10 cellular contexts compared by ENCODE assay signal in the genomic region with DNA sequence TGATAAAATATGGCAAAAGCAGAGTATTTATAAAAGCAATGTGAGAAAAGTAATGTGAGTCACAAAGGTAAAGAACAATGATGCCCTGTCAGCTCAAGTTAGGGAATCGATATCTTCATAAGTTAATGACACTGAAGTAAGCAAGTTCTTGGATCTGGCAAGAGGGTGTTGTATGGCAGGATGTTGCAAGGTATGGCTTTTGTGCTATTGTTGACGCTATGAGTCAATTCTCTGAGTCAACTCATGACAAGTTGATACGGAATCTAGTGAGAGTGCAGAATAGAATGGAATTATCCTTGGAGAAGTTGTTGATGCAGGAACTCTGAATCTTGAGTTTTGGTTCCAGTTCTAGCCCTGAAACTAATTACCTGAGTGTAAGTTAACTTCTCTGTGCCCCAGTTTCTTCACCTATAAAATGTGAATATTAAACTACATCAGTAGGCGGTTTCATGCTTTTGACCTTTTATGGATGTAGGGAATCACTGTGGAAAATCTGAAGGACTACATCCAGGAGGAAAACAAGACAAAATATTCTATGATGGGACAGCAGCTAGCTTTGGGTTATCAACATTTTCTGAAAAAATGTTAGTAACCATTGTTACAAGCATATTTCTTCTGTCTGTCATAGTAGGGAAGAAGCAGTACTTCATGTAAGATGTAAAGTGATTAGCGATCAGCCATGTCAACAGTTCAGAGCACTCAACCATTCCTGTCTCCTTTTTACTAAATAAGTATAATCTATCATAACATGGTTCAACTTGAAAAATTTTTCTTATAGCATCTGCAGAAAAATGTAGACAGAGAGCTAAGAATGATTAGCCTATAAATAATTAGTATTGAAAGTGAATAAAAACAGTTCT.
DNase-seq lines count a peak whose midpoint lies in the region; ATAC-seq, FAIRE-seq and TF ChIP-seq lines count a peak whose summit lies in the region.
"Had no signal": no experiment of that assay in that cellular context is flagged by ENCODE, and none has a peak within 500 bp of the region (broad histone marks: within the 10 kb centered on the region; RNA-seq: fewer than 3 reads in every experiment).

No MANE protein-coding gene starts in this region.

- DNase-seq in AG08396 (ENCODE audit: low spot score) (peak; percentile 56), HT-29 (ENCODE audit: low spot score) (peak; percentile 83), astrocyte (ENCODE audit: low read depth) (peak; percentile 99), islet precursor cell (peak; percentile 53), GM19238 (ENCODE audit: insufficient read length, low spot score) (no peak), NOMO-1 treated with DMSO at 0.1 percent for 48 hours (lab: John Stamatoyannopoulos, UW; ENCODE audit: unreplicated experiment) (no peak), H9 (no peak)
- DNase-seq: effector CD8-positive, alpha-beta T cell had no signal

- no peak overlapping the region for H2BK12ac ChIP-seq in H9 (ENCODE audit: insufficient read length, low read depth, low read length)

- no peak overlapping the region for H2AK5ac ChIP-seq in H9 (ENCODE audit: insufficient read length, low read length)

- H3K36me3 ChIP-seq in astrocyte (ENCODE audit: insufficient read depth, low read length), result no peaks in the 10 kb centered on the region

- WGBS in H9 (ENCODE audit: extremely low coverage, insufficient read length, low lambda C conversion rate), result no CpG with 5 or more reads among the region's 5 CpGs

- no peaks in the 10 kb centered on the region for H3K36me3 Mint-ChIP-seq in astrocyte (ENCODE audit: low read depth, unreplicated experiment)
- no peaks in the 10 kb centered on the region for H3K36me3 Mint-ChIP-seq in H9 (ENCODE audit: insufficient read depth in 1 of 3, low read depth in 3 of 3)

- H3K9ac ChIP-seq in astrocyte (ENCODE audit: low read length) (peak overlapping the region; percentile 52), H9 (ENCODE audit: extremely low read depth, insufficient read length, low read length) (no peak overlapping the region)

- TF ChIP-seq CTCF in astrocyte (IDR thresholded peaks at IDR 0.05; ENCODE audit: insufficient read depth, low read depth, low read length) (no peak), H9 (conservative IDR thresholded peaks at IDR 0.05) (no peak)

- H3K9me3 Mint-ChIP-seq in astrocyte (ENCODE audit: unreplicated experiment) (no peaks in the 10 kb centered on the region), H9 (no peaks in the 10 kb centered on the region)
- H3K9me3 Mint-ChIP-seq: activated T-helper 1 cell treated with anti-CD3 and anti-CD28 coated beads, Interleukin-12 subunit alpha, Interleukin-12 subunit beta, Interleukin-2, Interleukin-4 antibody, amounts not matched to agents 30 ng/mL and 10 ng/mL and 1 ng/mL, durations not matched to agents 14 hours and 24 hours and 36 hours had no signal

- no peak overlapping the region for H2BK5ac ChIP-seq in H9 (ENCODE audit: insufficient read length, low read length)

- H3K27ac ChIP-seq in astrocyte (ENCODE audit: low read depth, low read length) (peak overlapping the region; percentile 89), H9 (ENCODE audit: insufficient read length, low read depth, low read length) (no peak overlapping the region)

- H3K4me1 Mint-ChIP-seq in astrocyte (ENCODE audit: low read depth, unreplicated experiment) (peaks cover 10% of the 10 kb centered on the region), H9 (no peaks in the 10 kb centered on the region)

- H3K27me3 ChIP-seq in astrocyte (ENCODE audit: insufficient read depth, low read length) (no peaks in the 10 kb centered on the region), H9 (ENCODE audit: insufficient read depth, low read length) (no peaks in the 10 kb centered on the region)

- H3K18ac ChIP-seq in H9 (ENCODE audit: insufficient read length, low read depth, low read length), result no peak overlapping the region

- no peak overlapping the region for H3K4ac ChIP-seq in H9 (ENCODE audit: low read depth, low read length)

- H3K4me3 Mint-ChIP-seq in astrocyte (ENCODE audit: unreplicated experiment) (no peak overlapping the region), H9 (no peak overlapping the region)
- H3K4me3 Mint-ChIP-seq: activated T-helper 1 cell treated with anti-CD3 and anti-CD28 coated beads, Interleukin-12 subunit alpha, Interleukin-12 subunit beta, Interleukin-2, Interleukin-4 antibody, amounts not matched to agents 30 ng/mL and 10 ng/mL and 1 ng/mL, durations not matched to agents 14 hours and 24 hours and 36 hours had no signal

- H3K9me3 ChIP-seq in astrocyte (ENCODE audit: insufficient read depth, low read depth, low read length), result no peaks in the 10 kb centered on the region
- H3K9me3 ChIP-seq in H9 (ENCODE audit: control insufficient read depth, low read depth, low read length), result no peaks in the 10 kb centered on the region

- peak; percentile 99 for FAIRE-seq in astrocyte (lab: Jason Lieb, UNC)

- no peak overlapping the region for H4K8ac ChIP-seq in H9 (replicated peaks; ENCODE audit: insufficient read length, low read depth, low read length)

- H2AFZ ChIP-seq in astrocyte (ENCODE audit: low read depth, low read length) (no peak overlapping the region), H9 (ENCODE audit: low read length) (no peak overlapping the region)

- H3K4me2 ChIP-seq in astrocyte (ENCODE audit: low read length) (peak overlapping the region; percentile 53), H9 (ENCODE audit: insufficient read depth, insufficient read length, low read length) (no peak overlapping the region)

- H3K79me1 ChIP-seq in H9 (ENCODE audit: insufficient read depth, low read depth, low read length, poor library complexity, severe bottlenecking), result no peaks in the 10 kb centered on the region

- H3K56ac ChIP-seq in H9 (ENCODE audit: insufficient read length, low read depth, low read length), result no peak overlapping the region

- no peak overlapping the region for H2BK20ac ChIP-seq in H9 (ENCODE audit: low read depth, low read length, poor library complexity, severe bottlenecking)

- H3K4me1 ChIP-seq in astrocyte (ENCODE audit: insufficient read depth, low read length), result peaks cover 20% of the 10 kb centered on the region
- H3K4me1 ChIP-seq in H9 (ENCODE audit: insufficient read depth, low read length), result no peaks in the 10 kb centered on the region

- no peaks in the 10 kb centered on the region for H3K27me3 Mint-ChIP-seq in astrocyte (ENCODE audit: low read depth, unreplicated experiment)
- H3K27me3 Mint-ChIP-seq in H9 (ENCODE audit: low read depth), result no peaks in the 10 kb centered on the region

- H3K79me2 ChIP-seq in astrocyte (ENCODE audit: insufficient read depth, low read length) (no peaks in the 10 kb centered on the region), H9 (ENCODE audit: insufficient read depth, low read length) (no peaks in the 10 kb centered on the region)

- no peak overlapping the region for H4K91ac ChIP-seq in H9 (ENCODE audit: insufficient read length, low read depth, low read length)

- no peak overlapping the region for H3T11ph ChIP-seq in H9 (ENCODE audit: low read length)

- H3K23me2 ChIP-seq in H9 (ENCODE audit: insufficient read length, low read depth, low read length, poor library complexity, severe bottlenecking), result no peaks in the 10 kb centered on the region

- H4K5ac ChIP-seq in H9 (ENCODE audit: insufficient read length, low read depth, low read length), result no peak overlapping the region

- H3K4me3 ChIP-seq in astrocyte (ENCODE audit: insufficient read depth, low read depth, low read length), result peak overlapping the region; percentile 18

- no peak for ATAC-seq in HG02970 (IDR thresholded peaks at IDR 0.05; ENCODE audit: low FRiP score, unreplicated experiment)

- H4K20me1 ChIP-seq in astrocyte (ENCODE audit: insufficient read depth, low read length) (no peaks in the 10 kb centered on the region), H9 (ENCODE audit: control insufficient read depth, insufficient read depth, insufficient read length) (no peaks in the 10 kb centered on the region)

- H3K14ac ChIP-seq in H9 (ENCODE audit: insufficient read depth, low read length), result no peak overlapping the region

- no peak overlapping the region for H2BK120ac ChIP-seq in H9 (ENCODE audit: low read depth, low read length, poor library complexity, severe bottlenecking)

- H2BK15ac ChIP-seq in H9 (ENCODE audit: low read depth, low read length), result no peak overlapping the region

- H3K23ac ChIP-seq in H9 (ENCODE audit: insufficient read length, low read depth, low read length), result no peak overlapping the region

- H3K27ac Mint-ChIP-seq in astrocyte (ENCODE audit: unreplicated experiment) (peak overlapping the region; percentile 75), H9 (no peak overlapping the region)
- H3K27ac Mint-ChIP-seq: activated T-helper 1 cell treated with anti-CD3 and anti-CD28 coated beads, Interleukin-12 subunit alpha, Interleukin-12 subunit beta, Interleukin-2, Interleukin-4 antibody, amounts not matched to agents 30 ng/mL and 10 ng/mL and 1 ng/mL, durations not matched to agents 14 hours and 24 hours and 36 hours had no signal

Comparison
In these comparisons a context has a peak if more than half of its experiments do, and no peak if none do; other contexts are left out.
1. DNase-seq: peak in AG08396 (single experiment), HT-29 (single experiment), astrocyte (single experiment) and islet precursor cell (single experiment); none in GM19238 (single experiment), NOMO-1 treated with DMSO at 0.1 percent for 48 hours (single experiment) and H9 (single experiment).